Comparison of ENCODE assay signal across 13 cellular contexts in the genomic region with DNA sequence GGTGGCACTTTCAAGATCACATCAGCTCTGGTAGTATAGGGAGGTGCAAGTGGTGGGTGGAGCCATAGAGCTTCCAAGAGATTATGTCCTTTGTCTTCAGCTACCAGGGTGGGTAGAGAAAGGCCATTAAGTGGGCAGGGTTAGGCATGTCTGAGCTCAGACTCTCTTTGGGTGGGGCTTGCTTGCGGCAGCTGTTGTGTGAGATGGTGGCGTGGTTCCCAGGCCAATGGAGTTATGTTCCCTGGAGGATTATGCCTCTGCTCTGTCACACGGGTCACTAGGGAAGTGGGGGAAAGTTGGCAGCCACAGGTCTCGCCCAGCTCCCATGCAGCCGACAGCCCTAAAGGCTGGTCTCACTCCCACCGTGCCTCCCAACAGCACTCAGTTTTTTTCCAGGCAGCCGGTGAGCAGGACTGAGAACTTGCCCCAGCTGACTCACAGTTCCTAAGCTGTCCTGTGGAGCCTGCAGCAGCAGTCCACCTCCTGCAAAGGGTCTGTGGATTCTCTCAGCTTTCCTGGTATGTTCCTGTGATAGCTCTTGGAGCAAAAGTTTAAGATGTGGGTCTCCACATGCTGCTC.
"Had no signal": no experiment of that assay in that cellular context is flagged by ENCODE, and none has a peak within 500 bp of the region (broad histone marks: within the 10 kb centered on the region; RNA-seq: fewer than 3 reads in every experiment).

No MANE protein-coding gene starts in this region.

- H3K4me3 ChIP-seq: heart right ventricle, left lung had no signal

- H3K36me3 Mint-ChIP-seq: activated naive CD8-positive, alpha-beta T cell treated with anti-CD3 and anti-CD28 coated beads, Interleukin-2, amount 10 ng/mL, durations not matched to agents 7 days and 5 days; natural killer cell treated with Interleukin-12 subunit alpha and Interleukin-12 subunit beta and Interleukin-15 and Interleukin-18, amount 100 ng/mL, for 72 hours; stimulated activated effector memory CD8-positive, alpha-beta T cell treated with anti-CD3 and anti-CD28 coated beads, Interleukin-12 subunit alpha, Interleukin-12 subunit beta, amount 100 ng/mL, for 72 hours had no signal

- H3K27ac Mint-ChIP-seq: activated naive CD8-positive, alpha-beta T cell treated with anti-CD3 and anti-CD28 coated beads, Interleukin-2, amount 10 ng/mL, durations not matched to agents 7 days and 5 days; natural killer cell treated with Interleukin-12 subunit alpha and Interleukin-12 subunit beta and Interleukin-15 and Interleukin-18, amount 100 ng/mL, for 72 hours; stimulated activated effector memory CD8-positive, alpha-beta T cell treated with anti-CD3 and anti-CD28 coated beads, Interleukin-12 subunit alpha, Interleukin-12 subunit beta, amount 100 ng/mL, for 72 hours had no signal

- H3K27ac ChIP-seq: brain microvascular endothelial cell, heart right ventricle, left lung had no signal

- H3K4me1 ChIP-seq: heart right ventricle, left lung had no signal

- H3K4me1 Mint-ChIP-seq: activated naive CD8-positive, alpha-beta T cell treated with anti-CD3 and anti-CD28 coated beads, Interleukin-2, amount 10 ng/mL, durations not matched to agents 7 days and 5 days; stimulated activated effector memory CD8-positive, alpha-beta T cell treated with anti-CD3 and anti-CD28 coated beads, Interleukin-12 subunit alpha, Interleukin-12 subunit beta, amount 100 ng/mL, for 72 hours had no signal

- ATAC-seq: heart right ventricle; left lung; natural killer cell treated with Interleukin-12 subunit alpha and Interleukin-12 subunit beta and Interleukin-15 and Interleukin-18, amount 100 ng/mL, for 72 hours; stimulated activated effector memory CD8-positive, alpha-beta T cell treated with anti-CD3 and anti-CD28 coated beads, Interleukin-12 subunit alpha, Interleukin-12 subunit beta, amount 100 ng/mL, for 72 hours had no signal

- H3K27me3 ChIP-seq: brain microvascular endothelial cell, left lung had no signal

- H3K4me3 Mint-ChIP-seq: activated naive CD8-positive, alpha-beta T cell treated with anti-CD3 and anti-CD28 coated beads, Interleukin-2, amount 10 ng/mL, durations not matched to agents 7 days and 5 days; natural killer cell treated with Interleukin-12 subunit alpha and Interleukin-12 subunit beta and Interleukin-15 and Interleukin-18, amount 100 ng/mL, for 72 hours; stimulated activated effector memory CD8-positive, alpha-beta T cell treated with anti-CD3 and anti-CD28 coated beads, Interleukin-12 subunit alpha, Interleukin-12 subunit beta, amount 100 ng/mL, for 72 hours had no signal

- H3K36me3 ChIP-seq: brain microvascular endothelial cell, heart right ventricle, left lung had no signal

- DNase-seq: activated CD4-positive, alpha-beta T cell treated with anti-CD3 and anti-CD28 coated beads, Interleukin-2, amount 50 U/mL, for 1 hour; activated CD8-positive, alpha-beta memory T cell treated with anti-CD3 and anti-CD28 coated beads for 24 hours; activated naive CD8-positive, alpha-beta T cell treated with anti-CD3 and anti-CD28 coated beads, Interleukin-2, amount 10 ng/mL, durations not matched to agents 7 days and 5 days; brain microvascular endothelial cell; cortex of kidney; effector CD4-positive, alpha-beta T cell; heart right ventricle; left lung; stimulated activated CD4-positive, alpha-beta T cell treated with anti-CD3 and anti-CD28 coated beads, Interleukin-12 subunit alpha, Interleukin-12 subunit beta, amount 100 ng/mL, for 4 hours; stimulated activated CD4-positive, alpha-beta T cell treated with anti-CD3 and anti-CD28 coated beads, Interleukin-2, amount 100 ng/mL, for 24 hours; T-helper 9 cell had no signal

- H3K27me3 Mint-ChIP-seq: activated naive CD8-positive, alpha-beta T cell treated with anti-CD3 and anti-CD28 coated beads, Interleukin-2, amount 10 ng/mL, durations not matched to agents 7 days and 5 days; natural killer cell treated with Interleukin-12 subunit alpha and Interleukin-12 subunit beta and Interleukin-15 and Interleukin-18, amount 100 ng/mL, for 72 hours had no signal
